8 cellular contexts compared by ENCODE assay signal in genomic region chr18:49491857-49492693, GRCh38. TPM values are rescaled to one million over a fixed set of nuclear protein-coding genes. Genes with fewer than 3 reads are reported as not detected.
DNase-seq lines count a peak whose midpoint lies in the region; ATAC-seq and TF ChIP-seq lines count a peak whose summit lies in the region.

RPL17 (minus strand) TSS chr18:49492465.

- ATAC-seq in GM21825 (IDR thresholded peaks at IDR 0.05; ENCODE audit: unreplicated experiment), result peak; percentile 73
- peak; percentile 89 to 95 for ATAC-seq in natural killer cell treated with Interleukin-12 subunit alpha and Interleukin-12 subunit beta and Interleukin-15 and Interleukin-18, amount 100 ng/mL, for 72 hours
- ATAC-seq in stimulated activated naive CD8-positive, alpha-beta T cell treated with anti-CD3 and anti-CD28 coated beads, Interleukin-15, Interleukin-2, amounts not matched to agents 100 U/mL and 50 U/mL, for 24 hours, result peak; percentile 76

- H3K9me3 ChIP-seq in Loucy (ENCODE audit: insufficient read depth, low read depth, low read length), result no peaks in the 10 kb centered on the region

- peaks cover 8% of the 10 kb centered on the region for H3K27me3 ChIP-seq in Loucy (ENCODE audit: insufficient read depth, low read length, poor library complexity, severe bottlenecking)

- H2AFZ ChIP-seq in Loucy (ENCODE audit: low read length), result peak within 1 kb of the TSS; percentile 48

- peak within 1 kb of the TSS; percentile 87 for H3K4me3 Mint-ChIP-seq in natural killer cell treated with Interleukin-12 subunit alpha and Interleukin-12 subunit beta and Interleukin-15 and Interleukin-18, amount 100 ng/mL, for 72 hours

- H3K9me3 Mint-ChIP-seq in natural killer cell treated with Interleukin-12 subunit alpha and Interleukin-12 subunit beta and Interleukin-15 and Interleukin-18, amount 100 ng/mL, for 72 hours, result no peaks in the 10 kb centered on the region

- H3K4me1 Mint-ChIP-seq in natural killer cell treated with Interleukin-12 subunit alpha and Interleukin-12 subunit beta and Interleukin-15 and Interleukin-18, amount 100 ng/mL, for 72 hours (ENCODE audit: low read depth in 2 of 2), result peaks cover 41 to 43% of the 10 kb centered on the region in 2 donors

- peaks cover 31% of the 10 kb centered on the region for H3K36me3 ChIP-seq in Loucy (ENCODE audit: insufficient read depth, low read length)

- H3K27ac Mint-ChIP-seq in natural killer cell treated with Interleukin-12 subunit alpha and Interleukin-12 subunit beta and Interleukin-15 and Interleukin-18, amount 100 ng/mL, for 72 hours, result peak within 1 kb of the TSS; percentile 91 to 94

- H3K27me3 Mint-ChIP-seq in natural killer cell treated with Interleukin-12 subunit alpha and Interleukin-12 subunit beta and Interleukin-15 and Interleukin-18, amount 100 ng/mL, for 72 hours, result no peaks in the 10 kb centered on the region

- H3K4me1 ChIP-seq in Loucy (ENCODE audit: insufficient read depth, low read length, poor library complexity, severe bottlenecking), result peaks cover 31% of the 10 kb centered on the region

- peak within 1 kb of the TSS; percentile 97 for H3K4me2 ChIP-seq in Loucy (ENCODE audit: low read depth, low read length, poor library complexity, severe bottlenecking)

- no peak for TF ChIP-seq CTCF in Loucy (conservative IDR thresholded peaks at IDR 0.05; ENCODE audit: low read length)
- TF ChIP-seq CTCF in fibroblast of pulmonary artery (IDR thresholded peaks at IDR 0.05; ENCODE audit: low read length, missing control alignments), result no peak

- peaks cover 45% of the 10 kb centered on the region for H4K20me1 ChIP-seq in Loucy (ENCODE audit: insufficient read depth, low read length, poor library complexity, severe bottlenecking)

- no peaks in the 10 kb centered on the region for H3K9me2 ChIP-seq in Loucy (replicated peaks; ENCODE audit: low read depth, low read length)

- peaks cover 27% of the 10 kb centered on the region for H3F3A ChIP-seq in Loucy (ENCODE audit: low read depth)

- H3K4me3 ChIP-seq in Loucy (ENCODE audit: low read length, poor library complexity, severe bottlenecking) (peak within 1 kb of the TSS; percentile 94), fibroblast of pulmonary artery (replicated peaks; ENCODE audit: low read depth, low read length) (peak within 1 kb of the TSS; percentile 84)

- TF ChIP-seq POLR2A in Raji (IDR thresholded peaks at IDR 0.05; ENCODE audit: insufficient read depth, low read depth, low read length), result peak; percentile 97

- DNase-seq in DMS79 (lab: John Stamatoyannopoulos, UW) (peak; percentile 96), fibroblast of pulmonary artery (ENCODE audit: low read depth) (peak; percentile 100)
- peak; percentile 66 for DNase-seq in activated T-helper 9 cell treated with anti-CD3 and anti-CD28 coated beads, Interleukin-2, amount 50 U/mL, for 16 hours (ENCODE audit: low read depth)
- DNase-seq in natural killer cell treated with Interleukin-12 subunit alpha and Interleukin-12 subunit beta and Interleukin-15 and Interleukin-18, amount 100 ng/mL, for 72 hours (ENCODE audit: low spot score), result peak; percentile 89
- peak; percentile 84 for DNase-seq in stimulated activated naive CD8-positive, alpha-beta T cell treated with anti-CD3 and anti-CD28 coated beads, Interleukin-15, Interleukin-2, amounts not matched to agents 100 U/mL and 50 U/mL, for 24 hours

- peak within 1 kb of the TSS; percentile 98 for H3K9ac ChIP-seq in Loucy (ENCODE audit: low read depth, low read length, poor library complexity, severe bottlenecking)

- peaks cover 39% of the 10 kb centered on the region for H3K36me3 Mint-ChIP-seq in natural killer cell treated with Interleukin-12 subunit alpha and Interleukin-12 subunit beta and Interleukin-15 and Interleukin-18, amount 100 ng/mL, for 72 hours

- peaks cover 40% of the 10 kb centered on the region for H3K79me2 ChIP-seq in Loucy (ENCODE audit: insufficient read depth, low read length)

RNA-seq across cellular contexts. Expression of gene RPL17, which starts in this region (rescaled TPM):
- 1,000 to 10,000 TPM; 1,051 to 1,176 TPM for total RNA-seq in natural killer cell treated with Interleukin-12 subunit alpha and Interleukin-12 subunit beta and Interleukin-15 and Interleukin-18, amount 100 ng/mL, for 72 hours

Comparison
In these comparisons a context has a peak if more than half of its experiments do, and no peak if none do; other contexts are left out.
1. Peak in every context shown above with its lines: DNase-seq, ATAC-seq and H3K4me3 ChIP-seq.